In genomic region chr16:57971848-57972247, GRCh38 we compare ENCODE assay signal across 1 cellular context.
TF ChIP-seq lines count a peak whose summit lies in the region.

No MANE protein-coding gene starts in this region.

TF ChIP-seq in K562, 482 proteins besides CTCF, POLR2A, EP300 and RAD21:
- TF ChIP-seq EP400 (IDR thresholded peaks at IDR 0.05) (no peak), ZNF316 (IDR thresholded peaks at IDR 0.05) (peak; percentile 78), ZNF124 (CRISPR knock-in tag; IDR thresholded peaks at IDR 0.05) (no peak), NFIC (IDR thresholded peaks at IDR 0.05) (peak; percentile 89), E2F1 (CRISPR knock-in tag; IDR thresholded peaks at IDR 0.05) (no peak), KAT2B (IDR thresholded peaks at IDR 0.05; ENCODE audit: low read depth, low read length) (no peak), SMAD2 (IDR thresholded peaks at IDR 0.05; ENCODE audit: low read depth, low read length) (no peak), RUNX1 (IDR thresholded peaks at IDR 0.05; ENCODE audit: low read depth) (no peak), ZNF780A (CRISPR knock-in tag; IDR thresholded peaks at IDR 0.05) (no peak), TRIM28 (IDR thresholded peaks at IDR 0.05) (0 out of 2 replicates have a peak, but pooled peaks have one; percentile 54), CBX3 (IDR thresholded peaks at IDR 0.05; ENCODE audit: borderline replicate concordance in 1 of 2, low read length in 2 of 2) (0 out of 3 replicates have a peak, but pooled peaks of 1 of the 2 experiments have one; percentile 19), TRIM24 (IDR thresholded peaks at IDR 0.05) (peak in 1 of 2 experiments; percentile 71; a peak in 1 of 4 replicates), HMGN3 (IDR thresholded peaks at IDR 0.05; ENCODE audit: borderline replicate concordance, extremely low read depth, insufficient read length, low read depth, low read length) (no peak), NCOR1 (IDR thresholded peaks at IDR 0.05) (no peak)
- TF ChIP-seq, protein P1, sequence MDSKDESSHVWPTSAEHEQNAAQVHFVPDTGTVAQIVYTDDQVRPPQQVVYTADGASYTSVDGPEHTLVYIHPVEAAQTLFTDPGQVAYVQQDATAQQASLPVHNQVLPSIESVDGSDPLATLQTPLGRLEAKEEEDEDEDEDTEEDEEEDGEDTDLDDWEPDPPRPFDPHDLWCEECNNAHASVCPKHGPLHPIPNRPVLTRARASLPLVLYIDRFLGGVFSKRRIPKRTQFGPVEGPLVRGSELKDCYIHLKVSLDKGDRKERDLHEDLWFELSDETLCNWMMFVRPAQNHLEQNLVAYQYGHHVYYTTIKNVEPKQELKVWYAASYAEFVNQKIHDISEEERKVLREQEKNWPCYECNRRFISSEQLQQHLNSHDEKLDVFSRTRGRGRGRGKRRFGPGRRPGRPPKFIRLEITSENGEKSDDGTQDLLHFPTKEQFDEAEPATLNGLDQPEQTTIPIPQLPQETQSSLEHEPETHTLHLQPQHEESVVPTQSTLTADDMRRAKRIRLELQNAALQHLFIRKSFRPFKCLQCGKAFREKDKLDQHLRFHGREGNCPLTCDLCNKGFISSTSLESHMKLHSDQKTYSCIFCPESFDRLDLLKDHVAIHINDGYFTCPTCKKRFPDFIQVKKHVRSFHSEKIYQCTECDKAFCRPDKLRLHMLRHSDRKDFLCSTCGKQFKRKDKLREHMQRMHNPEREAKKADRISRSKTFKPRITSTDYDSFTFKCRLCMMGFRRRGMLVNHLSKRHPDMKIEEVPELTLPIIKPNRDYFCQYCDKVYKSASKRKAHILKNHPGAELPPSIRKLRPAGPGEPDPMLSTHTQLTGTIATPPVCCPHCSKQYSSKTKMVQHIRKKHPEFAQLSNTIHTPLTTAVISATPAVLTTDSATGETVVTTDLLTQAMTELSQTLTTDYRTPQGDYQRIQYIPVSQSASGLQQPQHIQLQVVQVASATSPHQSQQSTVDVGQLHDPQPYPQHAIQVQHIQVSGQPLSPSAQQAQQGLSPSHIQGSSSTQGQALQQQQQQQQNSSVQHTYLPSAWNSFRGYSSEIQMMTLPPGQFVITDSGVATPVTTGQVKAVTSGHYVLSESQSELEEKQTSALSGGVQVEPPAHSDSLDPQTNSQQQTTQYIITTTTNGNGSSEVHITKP (IDR thresholded peaks at IDR 0.05; ENCODE audit: partially characterized antibody): no peak
- TF ChIP-seq, protein P2, sequence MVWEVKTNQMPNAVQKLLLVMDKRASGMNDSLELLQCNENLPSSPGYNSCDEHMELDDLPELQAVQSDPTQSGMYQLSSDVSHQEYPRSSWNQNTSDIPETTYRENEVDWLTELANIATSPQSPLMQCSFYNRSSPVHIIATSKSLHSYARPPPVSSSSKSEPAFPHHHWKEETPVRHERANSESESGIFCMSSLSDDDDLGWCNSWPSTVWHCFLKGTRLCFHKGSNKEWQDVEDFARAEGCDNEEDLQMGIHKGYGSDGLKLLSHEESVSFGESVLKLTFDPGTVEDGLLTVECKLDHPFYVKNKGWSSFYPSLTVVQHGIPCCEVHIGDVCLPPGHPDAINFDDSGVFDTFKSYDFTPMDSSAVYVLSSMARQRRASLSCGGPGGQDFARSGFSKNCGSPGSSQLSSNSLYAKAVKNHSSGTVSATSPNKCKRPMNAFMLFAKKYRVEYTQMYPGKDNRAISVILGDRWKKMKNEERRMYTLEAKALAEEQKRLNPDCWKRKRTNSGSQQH (CRISPR knock-in tag; IDR thresholded peaks at IDR 0.05): no peak
